In the genomic region with DNA sequence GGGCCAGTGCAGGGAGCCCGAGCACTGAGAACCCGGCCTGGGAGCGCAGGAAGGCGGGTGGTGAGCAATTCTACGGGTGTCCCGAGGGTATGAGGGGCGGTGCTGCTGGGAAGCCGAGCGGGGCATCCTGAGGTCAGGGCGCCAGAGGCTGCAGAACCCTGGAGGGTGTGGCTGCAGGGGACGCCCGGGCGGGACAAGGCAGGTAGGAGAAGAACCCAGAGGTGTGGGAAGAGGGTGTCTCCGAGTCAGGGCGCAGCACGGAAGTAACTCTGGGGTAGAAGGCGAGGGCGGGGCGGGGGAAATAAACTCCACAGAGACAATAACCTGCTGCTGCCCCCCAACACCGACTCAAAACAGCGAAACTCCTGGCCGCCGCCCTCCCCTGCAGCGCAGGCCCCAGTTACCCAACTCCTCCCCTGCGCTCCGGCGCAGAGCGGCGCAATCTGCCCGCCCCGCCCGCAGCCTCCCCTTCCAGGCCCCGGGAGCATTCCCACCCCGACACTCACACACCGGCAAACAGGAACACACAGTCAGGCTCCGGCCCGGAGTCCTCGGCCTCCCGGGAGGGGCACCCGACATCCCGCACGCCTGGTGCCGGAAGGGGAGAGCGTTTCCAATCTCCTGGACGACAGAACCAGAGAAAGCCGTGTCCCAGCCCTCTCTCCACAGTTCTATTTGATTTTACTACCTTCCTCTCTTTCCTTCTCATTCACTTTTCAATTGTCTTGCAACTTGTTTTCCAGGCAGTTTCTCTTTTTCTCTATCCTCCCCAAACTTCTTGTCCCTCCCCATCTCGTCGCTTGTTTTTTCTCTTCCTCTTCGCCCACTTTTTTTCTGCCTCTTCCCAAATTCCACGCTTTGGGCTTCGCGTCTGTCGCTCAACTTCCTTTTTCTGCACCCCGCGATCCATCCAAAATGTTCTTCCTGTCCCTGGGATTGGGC, we compare ENCODE assay signal across 1 cellular context.
TF ChIP-seq lines count a peak whose summit lies in the region.

No MANE protein-coding gene starts in this region.

TF ChIP-seq in HEK293, 187 proteins besides CTCF, POLR2A, EP300 and RAD21 (continued from another document):
- TF ChIP-seq, protein P1, sequence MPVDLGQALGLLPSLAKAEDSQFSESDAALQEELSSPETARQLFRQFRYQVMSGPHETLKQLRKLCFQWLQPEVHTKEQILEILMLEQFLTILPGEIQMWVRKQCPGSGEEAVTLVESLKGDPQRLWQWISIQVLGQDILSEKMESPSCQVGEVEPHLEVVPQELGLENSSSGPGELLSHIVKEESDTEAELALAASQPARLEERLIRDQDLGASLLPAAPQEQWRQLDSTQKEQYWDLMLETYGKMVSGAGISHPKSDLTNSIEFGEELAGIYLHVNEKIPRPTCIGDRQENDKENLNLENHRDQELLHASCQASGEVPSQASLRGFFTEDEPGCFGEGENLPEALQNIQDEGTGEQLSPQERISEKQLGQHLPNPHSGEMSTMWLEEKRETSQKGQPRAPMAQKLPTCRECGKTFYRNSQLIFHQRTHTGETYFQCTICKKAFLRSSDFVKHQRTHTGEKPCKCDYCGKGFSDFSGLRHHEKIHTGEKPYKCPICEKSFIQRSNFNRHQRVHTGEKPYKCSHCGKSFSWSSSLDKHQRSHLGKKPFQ (tag by site-specific recombination; IDR thresholded peaks at IDR 0.05) = peak; percentile 95
- TF ChIP-seq ZNF843 (tag by site-specific recombination; IDR thresholded peaks at IDR 0.05) = no peak
- TF ChIP-seq, protein P2, sequence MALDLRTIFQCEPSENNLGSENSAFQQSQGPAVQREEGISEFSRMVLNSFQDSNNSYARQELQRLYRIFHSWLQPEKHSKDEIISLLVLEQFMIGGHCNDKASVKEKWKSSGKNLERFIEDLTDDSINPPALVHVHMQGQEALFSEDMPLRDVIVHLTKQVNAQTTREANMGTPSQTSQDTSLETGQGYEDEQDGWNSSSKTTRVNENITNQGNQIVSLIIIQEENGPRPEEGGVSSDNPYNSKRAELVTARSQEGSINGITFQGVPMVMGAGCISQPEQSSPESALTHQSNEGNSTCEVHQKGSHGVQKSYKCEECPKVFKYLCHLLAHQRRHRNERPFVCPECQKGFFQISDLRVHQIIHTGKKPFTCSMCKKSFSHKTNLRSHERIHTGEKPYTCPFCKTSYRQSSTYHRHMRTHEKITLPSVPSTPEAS (tag by site-specific recombination; IDR thresholded peaks at IDR 0.05) = no peak
- TF ChIP-seq ZNF629 (tag by site-specific recombination; IDR thresholded peaks at IDR 0.05) = no peak
- TF ChIP-seq, protein P3, sequence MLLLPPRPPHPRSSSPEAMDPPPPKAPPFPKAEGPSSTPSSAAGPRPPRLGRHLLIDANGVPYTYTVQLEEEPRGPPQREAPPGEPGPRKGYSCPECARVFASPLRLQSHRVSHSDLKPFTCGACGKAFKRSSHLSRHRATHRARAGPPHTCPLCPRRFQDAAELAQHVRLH (tag by site-specific recombination; IDR thresholded peaks at IDR 0.05) = no peak
- no peak for TF ChIP-seq ZNF184 (tag by site-specific recombination; IDR thresholded peaks at IDR 0.05)
- no peak; the same call in 1 of the 2 replicates for TF ChIP-seq ZNF335 (tag by site-specific recombination; conservative IDR thresholded peaks at IDR 0.05)
- TF ChIP-seq ZNF292 (tag by site-specific recombination; IDR thresholded peaks at IDR 0.05; ENCODE audit: borderline replicate concordance, low read depth) = no peak
- TF ChIP-seq SCRT1 (tag by site-specific recombination; IDR thresholded peaks at IDR 0.05; ENCODE audit: borderline replicate concordance) = no peak
- peak; percentile 61 for TF ChIP-seq ZFHX2 (tag by site-specific recombination; conservative IDR thresholded peaks at IDR 0.05)
- TF ChIP-seq KLF8 (tag by site-specific recombination; IDR thresholded peaks at IDR 0.05) = peak; percentile 56; the same call in 1 of the 2 replicates
- TF ChIP-seq HOXD13 (CRISPR knock-in tag; IDR thresholded peaks at IDR 0.05; ENCODE audit: borderline replicate concordance) = 0 out of 2 replicates have a peak, but pooled peaks have one; percentile 19
- TF ChIP-seq SP3 (tag by site-specific recombination; IDR thresholded peaks at IDR 0.05) = peak; percentile 41; the same call in 1 of the 2 replicates
